Comparison of ENCODE assay signal across 25 cellular contexts in the genomic region with DNA sequence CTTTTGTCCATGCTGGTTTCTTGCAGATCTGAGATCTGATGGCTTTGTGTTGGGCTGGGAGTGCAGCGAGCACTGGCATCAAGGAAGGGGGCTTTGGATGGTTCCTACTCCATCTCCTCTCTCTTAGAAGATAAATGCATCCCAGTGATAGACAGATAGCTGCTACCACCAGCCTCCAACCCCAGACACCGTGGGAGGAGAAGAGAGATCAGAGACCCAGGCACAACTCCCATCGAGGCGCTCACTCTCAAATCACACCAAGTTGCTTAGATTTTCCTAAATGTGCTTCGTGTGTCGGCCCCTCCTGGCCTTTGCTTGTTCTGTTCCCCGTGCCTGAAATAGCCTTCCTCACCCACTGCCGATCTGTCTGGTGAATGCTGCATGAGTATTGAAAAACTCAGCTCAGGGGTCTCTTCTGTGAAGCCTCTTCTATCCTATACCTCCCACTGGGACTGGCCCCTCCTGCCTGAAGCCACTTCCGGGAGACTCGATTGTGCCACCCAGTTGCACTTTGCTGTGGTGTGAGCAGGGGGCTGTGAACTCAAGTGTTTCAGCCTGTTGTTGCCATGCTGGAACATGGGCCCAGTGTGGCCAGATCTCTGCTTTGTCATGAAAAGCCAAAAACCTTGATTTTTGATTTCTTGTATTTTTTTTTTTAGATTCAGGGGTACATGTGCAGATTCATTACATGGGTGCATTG.
"Had no signal": no experiment of that assay in that cellular context is flagged by ENCODE, and none has a peak within 500 bp of the region (broad histone marks: within the 10 kb centered on the region; RNA-seq: fewer than 3 reads in every experiment).

No MANE protein-coding gene starts in this region.

- H3K4me1 Mint-ChIP-seq: immature natural killer cell, memory B cell, natural killer cell had no signal

- H3K4me1 ChIP-seq: esophagus muscularis mucosa, foreskin keratinocyte, heart left ventricle, transverse colon had no signal

- H3K36me3 Mint-ChIP-seq: immature natural killer cell, memory B cell, natural killer cell had no signal

- H3K9me3 ChIP-seq: esophagus muscularis mucosa, heart left ventricle, transverse colon had no signal

- FAIRE-seq: astrocyte, TTC549, urothelium cell line had no signal

- H3K27ac ChIP-seq: brain microvascular endothelial cell, esophagus muscularis mucosa, foreskin keratinocyte, heart left ventricle, transverse colon, VCaP had no signal

- H3K27me3 ChIP-seq: foreskin keratinocyte had no signal

- DNase-seq: activated CD4-positive, alpha-beta T cell treated with anti-CD3 and anti-CD28 coated beads for 4 hours; activated CD4-positive, alpha-beta T cell treated with anti-CD3 and anti-CD28 coated beads, Interleukin-2, amount 50 U/mL, for 4 hours; activated gamma-delta T cell treated with Interleukin-2 at 50 U/mL for 16 hours; activated naive CD4-positive, alpha-beta T cell treated with anti-CD3 and anti-CD28 coated beads, Interleukin-2, amount 50 U/mL, for 16 hours; amniotic stem cell; brain microvascular endothelial cell; foreskin keratinocyte; heart left ventricle; hypothalamus; immature natural killer cell; natural killer cell; retina; stimulated activated naive CD4-positive, alpha-beta T cell; SW 1271; T-helper 9 cell; transverse colon had no signal

- H3K9me3 Mint-ChIP-seq: activated T-helper 1 cell treated with anti-CD3 and anti-CD28 coated beads, Interleukin-12 subunit alpha, Interleukin-12 subunit beta, Interleukin-2, Interleukin-4 antibody, amounts not matched to agents 30 ng/mL and 10 ng/mL and 1 ng/mL, durations not matched to agents 14 hours and 24 hours and 36 hours; immature natural killer cell; memory B cell; natural killer cell; T-helper 1 cell treated with Interleukin-12 subunit alpha and Interleukin-12 subunit beta and Interleukin-4 antibody, amounts not matched to agents 30 μg/mL and 1 μg/mL, for 36 hours had no signal

- H3K27ac Mint-ChIP-seq: activated T-helper 1 cell treated with anti-CD3 and anti-CD28 coated beads, Interleukin-12 subunit alpha, Interleukin-12 subunit beta, Interleukin-2, Interleukin-4 antibody, amounts not matched to agents 30 ng/mL and 10 ng/mL and 1 ng/mL, durations not matched to agents 14 hours and 24 hours and 36 hours; immature natural killer cell; memory B cell; natural killer cell; progenitor cell of endocrine pancreas; T-helper 1 cell treated with Interleukin-12 subunit alpha and Interleukin-12 subunit beta and Interleukin-4 antibody, amounts not matched to agents 30 μg/mL and 1 μg/mL, for 36 hours had no signal

- ATAC-seq: foreskin keratinocyte, heart left ventricle, natural killer cell had no signal

- H3K4me3 Mint-ChIP-seq: activated T-helper 1 cell treated with anti-CD3 and anti-CD28 coated beads, Interleukin-12 subunit alpha, Interleukin-12 subunit beta, Interleukin-2, Interleukin-4 antibody, amounts not matched to agents 30 ng/mL and 10 ng/mL and 1 ng/mL, durations not matched to agents 14 hours and 24 hours and 36 hours; immature natural killer cell; memory B cell; natural killer cell; T-helper 1 cell treated with Interleukin-12 subunit alpha and Interleukin-12 subunit beta and Interleukin-4 antibody, amounts not matched to agents 30 μg/mL and 1 μg/mL, for 36 hours had no signal

- H3K36me3 ChIP-seq: brain microvascular endothelial cell, esophagus muscularis mucosa, heart left ventricle, transverse colon had no signal

- H3K4me3 ChIP-seq: esophagus muscularis mucosa, heart left ventricle, transverse colon had no signal
